Comparison of ENCODE assay signal across 19 cellular contexts in the genomic region with DNA sequence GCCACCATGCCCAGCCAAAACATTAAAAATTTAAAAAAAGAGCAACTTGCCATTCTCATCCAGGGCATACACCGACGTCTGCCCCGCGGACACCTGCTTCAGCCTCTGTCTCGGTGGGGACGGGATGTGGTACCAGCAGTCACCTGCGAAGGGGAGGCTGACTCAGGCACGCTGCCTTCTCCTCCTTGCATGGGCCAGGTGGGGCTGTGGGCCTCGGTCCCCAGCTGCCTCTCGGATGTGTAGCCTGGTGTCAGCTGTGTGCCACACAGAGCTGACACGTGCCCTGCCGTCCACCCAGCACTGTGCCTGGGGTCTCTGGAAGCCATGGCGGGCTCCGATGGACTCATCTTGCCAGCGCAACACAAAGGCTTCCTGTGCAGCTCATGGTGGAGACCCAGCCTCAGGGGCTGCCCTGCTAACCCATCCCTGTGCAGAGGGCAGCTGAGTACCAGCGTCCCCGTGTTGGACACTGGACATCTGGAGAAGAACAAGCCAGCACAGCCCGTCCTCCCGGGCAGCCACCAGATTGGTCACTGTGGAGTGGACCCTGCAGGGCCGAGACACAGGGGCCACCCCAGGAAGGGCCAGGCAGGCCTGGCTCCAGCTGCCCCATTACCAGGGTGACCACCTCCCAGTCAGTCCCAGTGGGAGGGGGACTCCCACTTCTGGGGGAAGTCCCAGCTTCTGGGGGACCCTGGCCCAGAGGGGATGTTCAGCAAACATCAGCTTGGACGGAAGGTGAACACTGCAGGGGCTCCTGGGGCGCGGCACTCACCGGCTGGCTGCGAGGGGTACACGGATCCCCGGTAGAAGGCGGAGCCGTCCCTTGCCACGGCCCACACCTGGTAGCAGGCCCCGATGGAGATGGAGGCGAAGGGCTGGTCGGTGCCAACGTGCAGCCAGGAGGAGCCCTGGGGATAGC. TPM values are rescaled to one million over a fixed set of nuclear protein-coding genes. Genes with fewer than 3 reads are reported as not detected.
A peak's percentile ranks its signal among the peaks of the same experiment; 100 is the strongest.
DNase-seq lines count a peak whose midpoint lies in the region; ATAC-seq, FAIRE-seq and TF ChIP-seq lines count a peak whose summit lies in the region.
"Had no signal": no experiment of that assay in that cellular context is flagged by ENCODE, and none has a peak within 500 bp of the region (broad histone marks: within the 10 kb centered on the region; RNA-seq: fewer than 3 reads in every experiment).

No MANE protein-coding gene starts in this region.

- H2AFZ ChIP-seq in HepG2 (ENCODE audit: low read length), result no peak overlapping the region

- H3K9me3 Mint-ChIP-seq in activated T-helper 17 cell treated with anti-CD3 and anti-CD28 coated beads, Interleukin-2, amount 50 U/mL, for 72 hours, result no peaks in the 10 kb centered on the region

- peaks cover 14% of the 10 kb centered on the region for H3K4me1 Mint-ChIP-seq in activated T-helper 17 cell treated with anti-CD3 and anti-CD28 coated beads, Interleukin-2, amount 50 U/mL, for 72 hours

- H3K27me3 ChIP-seq in right lobe of liver (no peaks in the 10 kb centered on the region), HepG2 (ENCODE audit: control insufficient read depth in 1 of 2, insufficient read depth in 2 of 2, low read length in 2 of 2) (no peaks in the 10 kb centered on the region), gastroesophageal sphincter (no peaks in the 10 kb centered on the region), aorta (ENCODE audit: control insufficient read depth in 1 of 2, insufficient read depth in 2 of 2, low read length in 1 of 2) (no peaks in the 10 kb centered on the region)

- no peaks in the 10 kb centered on the region for H3K27me3 Mint-ChIP-seq in activated T-helper 17 cell treated with anti-CD3 and anti-CD28 coated beads, Interleukin-2, amount 50 U/mL, for 72 hours

- peaks cover 0 to 6% (median 0%) of the 10 kb centered on the region in 4 donors for H3K36me3 ChIP-seq in right lobe of liver
- H3K36me3 ChIP-seq in HepG2 (replicated peaks in 1 of 2; ENCODE audit: control insufficient read depth in 1 of 2, insufficient read depth in 2 of 2, low read length in 2 of 2), result no peaks in the 10 kb centered on the region
- peaks cover 0 to 93% of the 10 kb centered on the region in 2 donors for H3K36me3 ChIP-seq in gastroesophageal sphincter
- H3K36me3 ChIP-seq in mucosa of descending colon (ENCODE audit: low read depth), result no peaks in the 10 kb centered on the region
- H3K36me3 ChIP-seq in aorta (ENCODE audit: control insufficient read depth in 1 of 2, insufficient read depth in 2 of 2, low read length in 1 of 2), result peaks cover 1 to 6% of the 10 kb centered on the region in 2 donors

- no peak for TF ChIP-seq CTCF in right lobe of liver (IDR thresholded peaks at IDR 0.05)
- no peak for TF ChIP-seq CTCF in HepG2 (CRISPR knock-in tag; IDR thresholded peaks at IDR 0.05)
- TF ChIP-seq CTCF in gastroesophageal sphincter (IDR thresholded peaks at IDR 0.05), result no peak
- TF ChIP-seq CTCF in mucosa of descending colon (IDR thresholded peaks at IDR 0.05), result no peak

- H3K79me2 ChIP-seq in HepG2 (ENCODE audit: insufficient read depth, low read length), result no peaks in the 10 kb centered on the region

- H3K27ac Mint-ChIP-seq in activated T-helper 17 cell treated with anti-CD3 and anti-CD28 coated beads, Interleukin-2, amount 50 U/mL, for 72 hours, result no peak overlapping the region

- no peak overlapping the region for H3K4me3 Mint-ChIP-seq in activated T-helper 17 cell treated with anti-CD3 and anti-CD28 coated beads, Interleukin-2, amount 50 U/mL, for 72 hours

- H3K4me3 ChIP-seq in right lobe of liver (no peak overlapping the region), HepG2 (replicated peaks in 1 of 3; ENCODE audit: insufficient read depth in 1 of 3, low read depth in 2 of 3, low read length in 3 of 3) (no peak overlapping the region), gastroesophageal sphincter (no peak overlapping the region), mucosa of descending colon (no peak overlapping the region), aorta (ENCODE audit: low read length in 2 of 2) (no peak overlapping the region)
- H3K4me3 ChIP-seq: A549, GM12878 had no signal

- no peak for TF ChIP-seq EP300 in HepG2 (IDR thresholded peaks at IDR 0.05; ENCODE audit: low read depth in 2 of 2, low read length in 2 of 2)
- TF ChIP-seq EP300 in HepG2 (CRISPR knock-in tag; IDR thresholded peaks at IDR 0.05; ENCODE audit: borderline replicate concordance), result no peak
- TF ChIP-seq EP300 in gastroesophageal sphincter (IDR thresholded peaks at IDR 0.05), result no peak

- H3K4me1 ChIP-seq in right lobe of liver (no peaks in the 10 kb centered on the region), HepG2 (ENCODE audit: insufficient read depth, low read length) (peaks cover 39% of the 10 kb centered on the region), gastroesophageal sphincter (no peaks in the 10 kb centered on the region), mucosa of descending colon (ENCODE audit: low read depth) (no peaks in the 10 kb centered on the region), aorta (ENCODE audit: control insufficient read depth in 1 of 2, insufficient read depth in 2 of 2, low read length in 2 of 2) (no peaks in the 10 kb centered on the region)

- POLR2A ChIA-PET in HepG2 (lab: Yijun Ruan, JAX), result no interaction called here

- ATAC-seq in right lobe of liver (no peak), HepG2 (no peak), gastroesophageal sphincter (peak; percentile 7), mucosa of descending colon (no peak), aorta (ENCODE audit: low FRiP score) (no peak), HG03342 (IDR thresholded peaks at IDR 0.05; ENCODE audit: unreplicated experiment) (no peak)
- no peak for ATAC-seq in activated T-helper 17 cell treated with anti-CD3 and anti-CD28 coated beads, Interleukin-2, amount 50 U/mL, for 72 hours (replicated peaks)
- ATAC-seq: GM12878 had no signal

- intact Hi-C loops in right lobe of liver (cut with DNase I), result no loop called here
- intact Hi-C loops in HepG2 (cut with micrococcal nuclease; ENCODE audit: unreplicated experiment), result no loop called here
- intact Hi-C loops in mucosa of descending colon (cut with DNase I, micrococcal nuclease), result no loop called here
- intact Hi-C loops in aorta (cut with DNase I), result no loop called here

- no peak overlapping the region for H3K4me2 ChIP-seq in HepG2 (ENCODE audit: low read depth, low read length)
- H3K4me2 ChIP-seq: A549 had no signal

- TF ChIP-seq POLR2A in right lobe of liver (IDR thresholded peaks at IDR 0.05) (no peak), HepG2 (IDR thresholded peaks at IDR 0.05; ENCODE audit: insufficient read depth in 1 of 2, low read depth in 2 of 2, low read length in 2 of 2) (no peak), gastroesophageal sphincter (IDR thresholded peaks at IDR 0.05) (no peak)

- DNase-seq in right lobe of liver (peak in 2 of 3 donors; percentile 17 to 42), HepG2 (ENCODE audit: low spot score) (no peak), mucosa of descending colon (peak in 2 of 3 donors; percentile 16 to 52), aorta (peak; percentile 44 to 66), NCI-H2171 (lab: John Stamatoyannopoulos, UW) (no peak)
- DNase-seq: C1 segment of cervical spinal cord, DMS 273 treated with DMSO at 0.1 percent for 48 hours, GDM1, KBM-7, NCI-H1436, NCI-H2029 treated with DMSO at 0.1 percent for 48 hours, NCI-H510A treated with DMSO at 0.1 percent for 48 hours, NCI-H82 had no signal

- H4K20me1 ChIP-seq in HepG2 (ENCODE audit: insufficient read depth, low read length), result no peaks in the 10 kb centered on the region

- CTCF ChIA-PET in HepG2 (lab: Yijun Ruan, JAX; ENCODE audit: low intra/inter-chr PET ratio, low total read pairs), result no interaction called here

- FAIRE-seq in HepG2 (lab: Jason Lieb, UNC), result no peak
- FAIRE-seq: A549, GM12878, H1 had no signal

- H3K9ac ChIP-seq in HepG2 (ENCODE audit: insufficient read depth, low read depth, low read length), result no peak overlapping the region

- H3K27ac ChIP-seq in right lobe of liver (no peak overlapping the region), HepG2 (ENCODE audit: extremely low read length, insufficient read depth, low read length) (no peak overlapping the region), gastroesophageal sphincter (no peak overlapping the region), aorta (ENCODE audit: low read depth in 1 of 2, low read length in 2 of 2) (no peak overlapping the region)
- H3K27ac ChIP-seq: A549 had no signal

- in situ Hi-C loops in HepG2 (cut with HindIII; ENCODE audit: extremely low pct_ligation_motif_present, low pct_unique_long_range_greater_than_20kb), result no loop called here

- H3K9me3 ChIP-seq in right lobe of liver, result no peaks in the 10 kb centered on the region
- no peaks in the 10 kb centered on the region for H3K9me3 ChIP-seq in HepG2 (ENCODE audit: low read length)
- H3K9me3 ChIP-seq in gastroesophageal sphincter, result no peaks in the 10 kb centered on the region
- H3K9me3 ChIP-seq in mucosa of descending colon, result no peaks in the 10 kb centered on the region
- no peaks in the 10 kb centered on the region for H3K9me3 ChIP-seq in aorta (ENCODE audit: control insufficient read depth, low read length)
- H3K9me3 ChIP-seq: A549 had no signal

- peaks cover 34% of the 10 kb centered on the region for H3K36me3 Mint-ChIP-seq in activated T-helper 17 cell treated with anti-CD3 and anti-CD28 coated beads, Interleukin-2, amount 50 U/mL, for 72 hours (ENCODE audit: low read depth)

- 80% methylated on average over 1 of the region's 34 CpGs for WGBS in right lobe of liver (ENCODE audit: insufficient coverage, low coverage, low lambda C conversion rate, missing lambda C conversion rate)
- 95% methylated on average over 22 of the region's 34 CpGs for WGBS in HepG2 (ENCODE audit: low lambda C conversion rate)
- WGBS in gastroesophageal sphincter (ENCODE audit: low coverage in 1 of 2), 2 donors, result 100% methylated on average over 3 of the region's 34 CpGs; no CpG with 5 or more reads in 1 of the 2 donors
- 96 to 97% methylated on average over 34 of the region's 34 CpGs for WGBS in aorta, 2 donors

- BruUV-seq in HepG2 (replicated peaks; lab: Mats Ljungman, UMichigan), result no TSS peak

- TF ChIP-seq RAD21 in HepG2 (CRISPR knock-in tag; IDR thresholded peaks at IDR 0.05), result no peak

RNA-seq across cellular contexts. Expression of a gene that starts 10.6 kb away (rescaled TPM):
- total RNA-seq in right lobe of liver, result 10 to 100 TPM in 2 of 6 experiments, 1 to 10 TPM in 4; 2.3 to 25.9 (median 5.3) TPM
- total RNA-seq in HepG2 (2016; rRNA removed; fragmentation: Illumina TruSeq; extraction: Trizol), result 4.4 and 6.1 TPM in 2 replicates
- total RNA-seq in HepG2 (2016; cell fraction: cytosol; rRNA removed; fragmentation: Illumina TruSeq; extraction: Trizol; ENCODE audit: low read depth), result 0.44 and 1.3 TPM in 2 replicates
- total RNA-seq in HepG2 (2016; cell fraction: insoluble cytoplasmic fraction; rRNA removed; fragmentation: Illumina TruSeq; extraction: Trizol), result 4.0 and 5.3 TPM in 2 replicates
- total RNA-seq in HepG2 (2016; cell fraction: membrane; rRNA removed; fragmentation: Illumina TruSeq; extraction: Trizol), result 2.9 and 3.3 TPM in 2 replicates
- total RNA-seq in HepG2 (2016; cell fraction: nucleus; rRNA removed; fragmentation: Illumina TruSeq; extraction: Trizol), result 3.8 and 5.3 TPM in 2 replicates
- 1.9 and 2.3 TPM in 2 replicates for polyA plus RNA-seq in HepG2 (2011; rRNA removed)
- 2.0 and 3.2 TPM in 2 replicates for polyA plus RNA-seq in HepG2 (2011; cell fraction: cytosol; rRNA removed)
- polyA plus RNA-seq in HepG2 (2011; cell fraction: nucleus; rRNA removed), result 2.5 and 3.0 TPM in 2 replicates
- polyA plus RNA-seq in HepG2 (2012), result 0.83 and 1.6 TPM in 2 replicates
- polyA plus RNA-seq in HepG2 (2016; cell fraction: cytosol; fragmentation: Illumina TruSeq; extraction: Trizol; ENCODE audit: low read depth), result 0.18 and 0.37 TPM in 2 replicates
- 2.3 and 3.1 TPM in 2 replicates for polyA plus RNA-seq in HepG2 (2016; cell fraction: insoluble cytoplasmic fraction; fragmentation: Illumina TruSeq; extraction: Trizol; ENCODE audit: low read depth)
- polyA plus RNA-seq in HepG2 (2016; cell fraction: membrane; fragmentation: Illumina TruSeq; extraction: Trizol; ENCODE audit: low read depth), result 0.77 and 1.0 TPM in 2 replicates
- polyA plus RNA-seq in HepG2 (2016; cell fraction: nucleus; fragmentation: Illumina TruSeq; extraction: Trizol; ENCODE audit: insufficient read depth, low read depth), result 3.6 and 4.4 TPM in 2 replicates
- polyA minus RNA-seq in HepG2 (2011; rRNA and poly(A)+ RNA removed; ENCODE audit: low replicate concordance), result 2.7 TPM in 1 of 2 replicates, not detected in the other
- 2.5 and 3.4 TPM in 2 replicates for polyA minus RNA-seq in HepG2 (2011; cell fraction: cytosol; rRNA and poly(A)+ RNA removed)
- polyA minus RNA-seq in HepG2 (2011; cell fraction: nucleus; rRNA and poly(A)+ RNA removed), result 1.8 and 2.7 TPM in 2 replicates
- under 1 TPM in 1 of 4 donors, not detected in 3; 0.81 TPM for total RNA-seq in gastroesophageal sphincter
- 1 to 10 TPM in 2 of 3 donors, not detected in 1; 1.3 to 2.8 TPM for total RNA-seq in mucosa of descending colon
- not detected for total RNA-seq in aorta
- under 1 TPM in 1 of 2 donors, not detected in 1; 0.36 TPM for polyA plus RNA-seq in aorta
- not detected for total RNA-seq in activated T-helper 17 cell treated with anti-CD3 and anti-CD28 coated beads, Interleukin-2, amount 50 U/mL, for 72 hours

RNA-seq across cellular contexts. Expression of a gene that starts 30.2 kb away (rescaled TPM):
- total RNA-seq in right lobe of liver (10 to 100 TPM in 5 of 6 experiments, 1 to 10 TPM in 1; 9.4 to 14.9 (median 12.4) TPM), HepG2 (2016; rRNA removed; fragmentation: Illumina TruSeq; extraction: Trizol) (6.3 and 8.3 TPM in 2 replicates), gastroesophageal sphincter (10 to 100 TPM; 18.6 to 22.3 (median 20.4) TPM), mucosa of descending colon (10 to 100 TPM; 37.0 to 50.5 (median 45.5) TPM), aorta (10 to 100 TPM; 33.8 to 48.0 TPM)
- total RNA-seq in HepG2 (2016; cell fraction: cytosol; rRNA removed; fragmentation: Illumina TruSeq; extraction: Trizol; ENCODE audit: low read depth), result 1.5 and 2.3 TPM in 2 replicates
- 5.7 and 9.5 TPM in 2 replicates for total RNA-seq in HepG2 (2016; cell fraction: insoluble cytoplasmic fraction; rRNA removed; fragmentation: Illumina TruSeq; extraction: Trizol)
- total RNA-seq in HepG2 (2016; cell fraction: membrane; rRNA removed; fragmentation: Illumina TruSeq; extraction: Trizol), result 2.0 and 2.8 TPM in 2 replicates
- 10.0 and 10.5 TPM in 2 replicates for total RNA-seq in HepG2 (2016; cell fraction: nucleus; rRNA removed; fragmentation: Illumina TruSeq; extraction: Trizol)
- polyA plus RNA-seq in HepG2 (2011; rRNA removed) (2.3 and 2.5 TPM in 2 replicates), aorta (10 to 100 TPM; 16.0 to 24.7 TPM)
- polyA plus RNA-seq in HepG2 (2011; cell fraction: cytosol; rRNA removed), result 1.4 and 2.3 TPM in 2 replicates
- polyA plus RNA-seq in HepG2 (2011; cell fraction: nucleus; rRNA removed), result 15.9 and 17.4 TPM in 2 replicates
- 4.7 and 7.6 TPM in 2 replicates for polyA plus RNA-seq in HepG2 (2012)
- 0.37 and 0.40 TPM in 2 replicates for polyA plus RNA-seq in HepG2 (2016; cell fraction: cytosol; fragmentation: Illumina TruSeq; extraction: Trizol; ENCODE audit: low read depth)
- polyA plus RNA-seq in HepG2 (2016; cell fraction: insoluble cytoplasmic fraction; fragmentation: Illumina TruSeq; extraction: Trizol; ENCODE audit: low read depth), result 2.7 and 2.9 TPM in 2 replicates
- 0.61 and 0.71 TPM in 2 replicates for polyA plus RNA-seq in HepG2 (2016; cell fraction: membrane; fragmentation: Illumina TruSeq; extraction: Trizol; ENCODE audit: low read depth)
- polyA plus RNA-seq in HepG2 (2016; cell fraction: nucleus; fragmentation: Illumina TruSeq; extraction: Trizol; ENCODE audit: insufficient read depth, low read depth), result 15.6 and 16.9 TPM in 2 replicates
- polyA minus RNA-seq in HepG2 (2011; rRNA and poly(A)+ RNA removed; ENCODE audit: low replicate concordance), result 2.3 and 6.5 TPM in 2 replicates
- 2.5 and 4.0 TPM in 2 replicates for polyA minus RNA-seq in HepG2 (2011; cell fraction: cytosol; rRNA and poly(A)+ RNA removed)
- polyA minus RNA-seq in HepG2 (2011; cell fraction: nucleus; rRNA and poly(A)+ RNA removed), result 5.9 and 7.1 TPM in 2 replicates
- total RNA-seq in activated T-helper 17 cell treated with anti-CD3 and anti-CD28 coated beads, Interleukin-2, amount 50 U/mL, for 72 hours, result 10 to 100 TPM; 29.0 to 37.1 TPM

RNA-seq across cellular contexts. Expression of a gene that starts 59.6 kb away (rescaled TPM):
- total RNA-seq in right lobe of liver, result 100 to 1,000 TPM in 4 of 6 experiments, 10 to 100 TPM in 2; 34.7 to 160 (median 137) TPM
- total RNA-seq in HepG2 (2016; rRNA removed; fragmentation: Illumina TruSeq; extraction: Trizol), result 37.2 and 54.0 TPM in 2 replicates
- total RNA-seq in HepG2 (2016; cell fraction: cytosol; rRNA removed; fragmentation: Illumina TruSeq; extraction: Trizol; ENCODE audit: low read depth), result 362 and 379 TPM in 2 replicates
- 32.4 and 58.8 TPM in 2 replicates for total RNA-seq in HepG2 (2016; cell fraction: insoluble cytoplasmic fraction; rRNA removed; fragmentation: Illumina TruSeq; extraction: Trizol)
- 234 and 253 TPM in 2 replicates for total RNA-seq in HepG2 (2016; cell fraction: membrane; rRNA removed; fragmentation: Illumina TruSeq; extraction: Trizol)
- total RNA-seq in HepG2 (2016; cell fraction: nucleus; rRNA removed; fragmentation: Illumina TruSeq; extraction: Trizol), result 25.6 and 29.4 TPM in 2 replicates
- polyA plus RNA-seq in HepG2 (2011; rRNA removed), result 103 and 113 TPM in 2 replicates
- polyA plus RNA-seq in HepG2 (2011; cell fraction: cytosol; rRNA removed), result 80.0 TPM in 2 replicates
- polyA plus RNA-seq in HepG2 (2011; cell fraction: nucleus; rRNA removed), result 27.5 and 33.8 TPM in 2 replicates
- 83.2 and 95.1 TPM in 2 replicates for polyA plus RNA-seq in HepG2 (2012)
- 889 and 952 TPM in 2 replicates for polyA plus RNA-seq in HepG2 (2016; cell fraction: cytosol; fragmentation: Illumina TruSeq; extraction: Trizol; ENCODE audit: low read depth)
- 61.2 and 81.9 TPM in 2 replicates for polyA plus RNA-seq in HepG2 (2016; cell fraction: insoluble cytoplasmic fraction; fragmentation: Illumina TruSeq; extraction: Trizol; ENCODE audit: low read depth)
- 488 and 495 TPM in 2 replicates for polyA plus RNA-seq in HepG2 (2016; cell fraction: membrane; fragmentation: Illumina TruSeq; extraction: Trizol; ENCODE audit: low read depth)
- polyA plus RNA-seq in HepG2 (2016; cell fraction: nucleus; fragmentation: Illumina TruSeq; extraction: Trizol; ENCODE audit: insufficient read depth, low read depth), result 59.1 and 78.9 TPM in 2 replicates
- 61.6 and 63.3 TPM in 2 replicates for polyA minus RNA-seq in HepG2 (2011; rRNA and poly(A)+ RNA removed; ENCODE audit: low replicate concordance)
- polyA minus RNA-seq in HepG2 (2011; cell fraction: cytosol; rRNA and poly(A)+ RNA removed), result 27.4 and 34.8 TPM in 2 replicates
- polyA minus RNA-seq in HepG2 (2011; cell fraction: nucleus; rRNA and poly(A)+ RNA removed), result 22.8 and 23.6 TPM in 2 replicates
- 10 to 100 TPM; 39.0 to 51.4 (median 45.5) TPM for total RNA-seq in gastroesophageal sphincter
- total RNA-seq in mucosa of descending colon, result 100 to 1,000 TPM; 186 to 205 (median 202) TPM
- 100 to 1,000 TPM; 192 to 193 TPM for total RNA-seq in aorta
- polyA plus RNA-seq in aorta, result 100 to 1,000 TPM; 155 to 295 TPM
- total RNA-seq in activated T-helper 17 cell treated with anti-CD3 and anti-CD28 coated beads, Interleukin-2, amount 50 U/mL, for 72 hours, result 10 to 100 TPM; 48.2 to 52.6 TPM

Comparison
In these comparisons a context has a peak if more than half of its experiments do, and no peak if none do; other contexts are left out.
1. DNase-seq: peak in right lobe of liver (2 of 3), mucosa of descending colon (2 of 3) and aorta (2 of 2); none in HepG2 (single experiment) and NCI-H2171 (single experiment).